ENCODE assay signal across 11 cellular contexts in genomic region chr2:128092656-128093055, GRCh38. TPM values are rescaled to one million over a fixed set of nuclear protein-coding genes. Genes with fewer than 3 reads are reported as not detected.
DNase-seq lines count a peak whose midpoint lies in the region; ATAC-seq, FAIRE-seq and TF ChIP-seq lines count a peak whose summit lies in the region.
"Had no signal": no experiment of that assay in that cellular context is flagged by ENCODE, and none has a peak within 500 bp of the region (broad histone marks: within the 10 kb centered on the region; RNA-seq: fewer than 3 reads in every experiment).

No MANE protein-coding gene starts in this region.

- H3K9me3 ChIP-seq in MM.1S (replicated peaks; ENCODE audit: insufficient read depth, low read length) (no peaks in the 10 kb centered on the region), astrocyte (ENCODE audit: insufficient read depth, low read depth, low read length) (no peaks in the 10 kb centered on the region)
- H3K9me3 ChIP-seq: body of pancreas, esophagus squamous epithelium had no signal

- DNase-seq in GM12865 (ENCODE audit: low read depth) (no peak), MM.1S (no peak), astrocyte (ENCODE audit: low read depth) (no peak), nephron progenitor cell (no peak), frontal cortex (ENCODE audit: low spot score in 2 of 2) (no peak), GM19240 (ENCODE audit: insufficient read length, low spot score) (no peak)
- DNase-seq: body of pancreas, esophagus squamous epithelium, kidney glomerular epithelial cell, NCI-H1436 had no signal

- no peak overlapping the region for H3K27ac ChIP-seq in MM.1S (ENCODE audit: low read length)
- H3K27ac ChIP-seq in astrocyte (ENCODE audit: low read depth, low read length): no peak overlapping the region

- TF ChIP-seq CTCF in GM12865 (IDR thresholded peaks at IDR 0.05; ENCODE audit: insufficient read depth, low read depth, low read length, missing control alignments) (no peak), MM.1S (IDR thresholded peaks at IDR 0.05; ENCODE audit: low read length) (no peak), astrocyte (IDR thresholded peaks at IDR 0.05; ENCODE audit: insufficient read depth, low read depth, low read length) (no peak), nephron progenitor cell (IDR thresholded peaks at IDR 0.05) (no peak)

- H3K79me2 ChIP-seq in MM.1S (ENCODE audit: low read length) (peaks cover 65% of the 10 kb centered on the region), astrocyte (ENCODE audit: insufficient read depth, low read length) (peaks cover 65% of the 10 kb centered on the region)

- H3K36me3 Mint-ChIP-seq in astrocyte (ENCODE audit: low read depth, unreplicated experiment) (peaks cover 3% of the 10 kb centered on the region), nephron progenitor cell (ENCODE audit: low read depth) (peaks cover 5% of the 10 kb centered on the region)

- H3K27ac Mint-ChIP-seq in astrocyte (ENCODE audit: unreplicated experiment) (no peak overlapping the region), nephron progenitor cell (no peak overlapping the region)

- no peak overlapping the region; the same call in 1 of the 2 replicates for H3K9ac ChIP-seq in MM.1S (ENCODE audit: low read length)
- peak overlapping the region; percentile 97 for H3K9ac ChIP-seq in astrocyte (ENCODE audit: low read length)

- H3K36me3 ChIP-seq in MM.1S (replicated peaks; ENCODE audit: insufficient read depth, low read length) (no peaks in the 10 kb centered on the region), astrocyte (ENCODE audit: insufficient read depth, low read length) (peaks cover 5% of the 10 kb centered on the region)

- H3K27me3 Mint-ChIP-seq in astrocyte (ENCODE audit: low read depth, unreplicated experiment) (no peaks in the 10 kb centered on the region), nephron progenitor cell (ENCODE audit: low read depth, poor library complexity) (no peaks in the 10 kb centered on the region)

- FAIRE-seq in astrocyte (lab: Jason Lieb, UNC): no peak
- no peak for FAIRE-seq in frontal cortex (lab: Jason Lieb, UNC)

- H3K4me3 ChIP-seq in GM12865 (ENCODE audit: low read depth, low read length) (peak overlapping the region; percentile 85), MM.1S (ENCODE audit: low read length) (no peak overlapping the region), astrocyte (ENCODE audit: insufficient read depth, low read depth, low read length) (peak overlapping the region; percentile 99)

- H3K4me1 Mint-ChIP-seq in astrocyte (ENCODE audit: low read depth, unreplicated experiment) (no peaks in the 10 kb centered on the region), nephron progenitor cell (peaks cover 44% of the 10 kb centered on the region)

- H3F3A ChIP-seq in MM.1S (ENCODE audit: insufficient read depth, low read length): peaks cover 9% of the 10 kb centered on the region

- H3K4me1 ChIP-seq in MM.1S (ENCODE audit: low read length) (no peaks in the 10 kb centered on the region), astrocyte (ENCODE audit: insufficient read depth, low read length) (peaks cover 4% of the 10 kb centered on the region)

- H3K4me3 Mint-ChIP-seq in astrocyte (ENCODE audit: unreplicated experiment): peak overlapping the region; percentile 87
- H3K4me3 Mint-ChIP-seq in nephron progenitor cell: peak overlapping the region; percentile 96

- no peak for ATAC-seq in HG02642 (IDR thresholded peaks at IDR 0.05; ENCODE audit: poor library complexity, unreplicated experiment)
- ATAC-seq: body of pancreas had no signal

- H4K20me1 ChIP-seq in MM.1S (ENCODE audit: insufficient read depth, low read length) (no peaks in the 10 kb centered on the region), astrocyte (ENCODE audit: insufficient read depth, low read length) (peaks cover 46% of the 10 kb centered on the region)

- peak overlapping the region; percentile 77; the same call in 1 of the 2 replicates for H3K4me2 ChIP-seq in MM.1S (ENCODE audit: low read depth, low read length)
- H3K4me2 ChIP-seq in astrocyte (ENCODE audit: low read length): peak overlapping the region; percentile 93

- no peaks in the 10 kb centered on the region for H3K9me3 Mint-ChIP-seq in astrocyte (ENCODE audit: unreplicated experiment)
- no peaks in the 10 kb centered on the region for H3K9me3 Mint-ChIP-seq in nephron progenitor cell

- H3K27me3 ChIP-seq in MM.1S (replicated peaks; ENCODE audit: insufficient read depth, low read length): no peaks in the 10 kb centered on the region
- no peaks in the 10 kb centered on the region for H3K27me3 ChIP-seq in astrocyte (ENCODE audit: insufficient read depth, low read length)
- H3K27me3 ChIP-seq: body of pancreas, esophagus squamous epithelium had no signal

- H2AFZ ChIP-seq in MM.1S (ENCODE audit: low read length) (no peak overlapping the region), astrocyte (ENCODE audit: low read depth, low read length) (no peak overlapping the region)

- no peaks in the 10 kb centered on the region for H3K9me2 ChIP-seq in MM.1S (replicated peaks; ENCODE audit: insufficient read depth, low read length)

RNA-seq across cellular contexts. Expression of gene UGGT1, which starts 1.7 kb away (rescaled TPM):
- total RNA-seq in astrocyte (68.0 and 76.2 TPM in 2 replicates), frontal cortex (51.8 TPM)
